8 cellular contexts compared by ENCODE assay signal in the genomic region with DNA sequence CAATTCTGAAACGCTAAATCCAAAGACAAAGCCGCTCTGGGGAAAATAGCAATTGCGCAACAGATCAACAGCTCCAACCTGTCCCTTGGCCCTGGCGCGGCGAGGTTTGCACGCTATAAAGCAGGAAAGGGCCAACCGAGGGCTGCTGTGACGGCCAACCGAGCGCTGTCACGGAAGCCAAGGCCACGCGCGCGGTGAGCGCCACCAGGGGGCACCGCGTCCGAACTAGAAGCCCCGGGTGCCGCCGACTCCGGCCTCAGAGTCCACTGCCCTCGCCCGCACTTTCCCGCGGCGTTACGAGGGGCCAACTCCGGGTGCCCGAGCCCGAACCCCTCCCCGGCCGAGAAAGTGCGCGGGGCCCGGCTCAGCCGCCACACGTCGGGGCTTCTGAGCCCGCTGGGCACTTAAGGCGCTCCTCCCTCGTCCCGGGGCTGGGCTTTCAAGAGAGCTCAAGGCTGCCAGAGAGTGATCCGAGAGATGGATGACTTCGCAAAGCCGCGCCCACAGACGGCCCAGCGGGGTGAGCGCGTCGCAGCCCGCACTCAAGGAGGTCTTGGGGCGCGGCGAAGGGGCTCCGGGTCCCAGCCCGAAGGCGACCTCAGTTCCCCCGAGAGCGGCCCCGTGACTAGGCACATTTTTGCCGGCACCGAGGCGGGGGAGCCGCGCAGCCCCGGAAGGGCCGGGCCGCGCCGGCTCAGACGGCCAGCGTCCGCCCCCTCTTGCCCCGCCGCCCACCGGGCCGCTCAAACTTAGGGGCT.
DNase-seq lines count a peak whose midpoint lies in the region; ATAC-seq and TF ChIP-seq lines count a peak whose summit lies in the region.

No MANE protein-coding gene starts in this region.

- H3K4me3 ChIP-seq in mucosa of stomach (ENCODE audit: low read length) = peak overlapping the region; percentile 91

- H3K9me3 ChIP-seq in mucosa of stomach (ENCODE audit: control insufficient read depth, low read length) = no peaks in the 10 kb centered on the region

- TF ChIP-seq RAD21 in Ishikawa (IDR thresholded peaks at IDR 0.05; ENCODE audit: low read depth) = peak; percentile 46

- peak; percentile 97 for DNase-seq in DMS53 treated with DMSO at 0.1 percent for 48 hours (lab: John Stamatoyannopoulos, UW; ENCODE audit: unreplicated experiment)
- peak; percentile 97 for DNase-seq in OCI-M1 (lab: John Stamatoyannopoulos, UW)
- peak; percentile 97 for DNase-seq in activated T-cell treated with anti-CD3 and anti-CD28 coated beads, Interleukin-2, amount 50 U/mL, for 1 hour
- DNase-seq in erythroblast (lab: John Stamatoyannopoulos, UW) = peak; percentile 96 to 98
- peak; percentile 96 for DNase-seq in stimulated activated CD8-positive, alpha-beta memory T cell treated with anti-CD3 and anti-CD28 coated beads, Interleukin-4, amount 100 ng/mL, for 48 hours

- peak overlapping the region; percentile 97 for H3K9ac ChIP-seq in mucosa of stomach (ENCODE audit: low read length)

- peak; percentile 84 for TF ChIP-seq EP300 in Ishikawa (IDR thresholded peaks at IDR 0.05; ENCODE audit: borderline replicate concordance)

- no peaks in the 10 kb centered on the region for H3K36me3 ChIP-seq in mucosa of stomach (ENCODE audit: control insufficient read depth, insufficient read depth, low read length)

- peak; percentile 49 for ATAC-seq in GM21576 (IDR thresholded peaks at IDR 0.05; ENCODE audit: unreplicated experiment)

- no peaks in the 10 kb centered on the region for H3K27me3 ChIP-seq in mucosa of stomach (ENCODE audit: control insufficient read depth, insufficient read depth, low read length)

- peaks cover 35% of the 10 kb centered on the region for H3K4me1 ChIP-seq in mucosa of stomach (ENCODE audit: control insufficient read depth, insufficient read depth, low read length)

- peak; percentile 71 for TF ChIP-seq POLR2A in erythroblast (IDR thresholded peaks at IDR 0.05; ENCODE audit: low read length)

TF ChIP-seq in Ishikawa, 13 proteins besides CTCF, POLR2A, EP300 and RAD21:
- peak; percentile 69; the same call in 1 of the 2 replicates for TF ChIP-seq FOXM1 (IDR thresholded peaks at IDR 0.05; ENCODE audit: borderline replicate concordance, low read depth)
- no peak for TF ChIP-seq CREB1 (IDR thresholded peaks at IDR 0.05; ENCODE audit: low read depth)
- TF ChIP-seq, protein P1, sequence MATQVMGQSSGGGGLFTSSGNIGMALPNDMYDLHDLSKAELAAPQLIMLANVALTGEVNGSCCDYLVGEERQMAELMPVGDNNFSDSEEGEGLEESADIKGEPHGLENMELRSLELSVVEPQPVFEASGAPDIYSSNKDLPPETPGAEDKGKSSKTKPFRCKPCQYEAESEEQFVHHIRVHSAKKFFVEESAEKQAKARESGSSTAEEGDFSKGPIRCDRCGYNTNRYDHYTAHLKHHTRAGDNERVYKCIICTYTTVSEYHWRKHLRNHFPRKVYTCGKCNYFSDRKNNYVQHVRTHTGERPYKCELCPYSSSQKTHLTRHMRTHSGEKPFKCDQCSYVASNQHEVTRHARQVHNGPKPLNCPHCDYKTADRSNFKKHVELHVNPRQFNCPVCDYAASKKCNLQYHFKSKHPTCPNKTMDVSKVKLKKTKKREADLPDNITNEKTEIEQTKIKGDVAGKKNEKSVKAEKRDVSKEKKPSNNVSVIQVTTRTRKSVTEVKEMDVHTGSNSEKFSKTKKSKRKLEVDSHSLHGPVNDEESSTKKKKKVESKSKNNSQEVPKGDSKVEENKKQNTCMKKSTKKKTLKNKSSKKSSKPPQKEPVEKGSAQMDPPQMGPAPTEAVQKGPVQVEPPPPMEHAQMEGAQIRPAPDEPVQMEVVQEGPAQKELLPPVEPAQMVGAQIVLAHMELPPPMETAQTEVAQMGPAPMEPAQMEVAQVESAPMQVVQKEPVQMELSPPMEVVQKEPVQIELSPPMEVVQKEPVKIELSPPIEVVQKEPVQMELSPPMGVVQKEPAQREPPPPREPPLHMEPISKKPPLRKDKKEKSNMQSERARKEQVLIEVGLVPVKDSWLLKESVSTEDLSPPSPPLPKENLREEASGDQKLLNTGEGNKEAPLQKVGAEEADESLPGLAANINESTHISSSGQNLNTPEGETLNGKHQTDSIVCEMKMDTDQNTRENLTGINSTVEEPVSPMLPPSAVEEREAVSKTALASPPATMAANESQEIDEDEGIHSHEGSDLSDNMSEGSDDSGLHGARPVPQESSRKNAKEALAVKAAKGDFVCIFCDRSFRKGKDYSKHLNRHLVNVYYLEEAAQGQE (IDR thresholded peaks at IDR 0.05; ENCODE audit: low read depth) = no peak
- peak; percentile 68 for TF ChIP-seq YY1 (IDR thresholded peaks at IDR 0.05; ENCODE audit: low read depth)
- TF ChIP-seq TAF1 (IDR thresholded peaks at IDR 0.05; ENCODE audit: low read depth) = peak; percentile 51; the same call in 1 of the 2 replicates
- no peak; the same call in none of the 2 replicates for TF ChIP-seq ZBTB7A (IDR thresholded peaks at IDR 0.05; ENCODE audit: low read depth)
- TF ChIP-seq, protein P2, sequence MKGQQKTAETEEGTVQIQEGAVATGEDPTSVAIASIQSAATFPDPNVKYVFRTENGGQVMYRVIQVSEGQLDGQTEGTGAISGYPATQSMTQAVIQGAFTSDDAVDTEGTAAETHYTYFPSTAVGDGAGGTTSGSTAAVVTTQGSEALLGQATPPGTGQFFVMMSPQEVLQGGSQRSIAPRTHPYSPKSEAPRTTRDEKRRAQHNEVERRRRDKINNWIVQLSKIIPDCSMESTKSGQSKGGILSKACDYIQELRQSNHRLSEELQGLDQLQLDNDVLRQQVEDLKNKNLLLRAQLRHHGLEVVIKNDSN (IDR thresholded peaks at IDR 0.05) = no peak
- peak; percentile 77 for TF ChIP-seq NFIC (IDR thresholded peaks at IDR 0.05)
- TF ChIP-seq TCF12 (IDR thresholded peaks at IDR 0.05; ENCODE audit: low read depth) = peak; percentile 85
- peak; percentile 97 for TF ChIP-seq MAX (IDR thresholded peaks at IDR 0.05)
- 0 out of 2 replicates have a peak, but pooled peaks have one; percentile 29 for TF ChIP-seq EGR1 (IDR thresholded peaks at IDR 0.05)
- peak; percentile 100 for TF ChIP-seq CEBPB (IDR thresholded peaks at IDR 0.05)
- TF ChIP-seq TEAD4 (IDR thresholded peaks at IDR 0.05) = peak; percentile 54; the same call in 1 of the 2 replicates

Comparison
In these comparisons a context has a peak if more than half of its experiments do, and no peak if none do; other contexts are left out.
1. Peak in every context shown above with its lines: DNase-seq, ATAC-seq and H3K4me3 ChIP-seq.